Comparison of ENCODE assay signal across 10 cellular contexts in the genomic region with DNA sequence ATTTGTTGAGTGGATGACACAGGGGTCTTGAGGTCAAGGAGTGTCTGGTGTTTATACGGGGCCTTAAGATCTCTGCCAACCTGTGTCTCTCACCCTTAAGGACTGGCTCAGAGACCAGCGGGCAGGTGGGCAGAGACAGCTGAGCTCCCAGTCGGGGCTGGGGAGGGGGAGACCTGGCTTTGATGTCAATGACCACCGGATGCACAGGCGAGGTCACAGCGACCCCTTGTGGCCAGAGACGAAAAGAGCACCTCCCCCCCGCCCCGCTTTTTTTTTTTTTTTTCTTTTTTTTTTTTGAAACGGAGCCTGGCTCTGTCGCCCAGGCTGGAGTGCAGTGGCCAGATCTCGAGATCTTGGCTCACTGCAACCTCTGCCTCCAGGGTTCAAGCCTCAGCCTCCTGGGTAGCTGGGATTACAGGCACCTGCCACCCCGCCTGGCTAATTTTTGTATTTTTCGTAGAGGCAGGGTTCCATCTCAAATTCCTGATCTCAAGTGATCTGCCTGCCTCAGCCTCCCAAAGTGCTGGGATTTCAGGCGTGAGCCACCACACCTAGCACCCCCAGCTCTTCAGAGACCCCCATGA. TPM values are rescaled to one million over a fixed set of nuclear protein-coding genes. Genes with fewer than 3 reads are reported as not detected.
A peak's percentile ranks its signal among the peaks of the same experiment; 100 is the strongest.
DNase-seq lines count a peak whose midpoint lies in the region; ATAC-seq and TF ChIP-seq lines count a peak whose summit lies in the region.
"Had no signal": no experiment of that assay in that cellular context is flagged by ENCODE, and none has a peak within 500 bp of the region (broad histone marks: within the 10 kb centered on the region; RNA-seq: fewer than 3 reads in every experiment).

No MANE protein-coding gene starts in this region.

- H3K4me3 ChIP-seq in hepatocyte: no peak overlapping the region
- no peak overlapping the region for H3K4me3 ChIP-seq in testis

- no peaks in the 10 kb centered on the region for H3K27me3 ChIP-seq in hepatocyte
- no peaks in the 10 kb centered on the region for H3K27me3 ChIP-seq in testis

- TF ChIP-seq RAD21 in Ishikawa (IDR thresholded peaks at IDR 0.05; ENCODE audit: low read depth): peak; percentile 55

- H2AFZ ChIP-seq in hepatocyte: no peak overlapping the region

- H3K36me3 ChIP-seq in hepatocyte (replicated peaks; ENCODE audit: insufficient read depth, low read depth) (no peaks in the 10 kb centered on the region), testis (ENCODE audit: low read depth, missing control alignments) (no peaks in the 10 kb centered on the region)

- no peak for TF ChIP-seq POLR2A in testis (IDR thresholded peaks at IDR 0.05)

- no peaks in the 10 kb centered on the region for H3K9me2 ChIP-seq in hepatocyte (replicated peaks; ENCODE audit: insufficient read depth)

- ATAC-seq in HG02840 (IDR thresholded peaks at IDR 0.05; ENCODE audit: low FRiP score, unreplicated experiment): no peak

- H3K4me1 ChIP-seq in hepatocyte (ENCODE audit: insufficient read depth) (no peaks in the 10 kb centered on the region), testis (peaks cover 13% of the 10 kb centered on the region)

- WGBS in hepatocyte (ENCODE audit: low lambda C conversion rate, missing lambda C conversion rate): 30% methylated on average over 9 of the region's 15 CpGs
- 14 to 24% methylated on average over 8 to 15 of the region's 15 CpGs for WGBS in testis, 2 donors

- no peak for TF ChIP-seq EP300 in Ishikawa (IDR thresholded peaks at IDR 0.05; ENCODE audit: borderline replicate concordance)

- intact Hi-C loops in testis (cut with DNase I; ENCODE audit: low total_unique reads): no loop called here

- no peak overlapping the region for H3K4me2 ChIP-seq in hepatocyte

- H3K27ac ChIP-seq in hepatocyte (no peak overlapping the region), testis (no peak overlapping the region)

- TF ChIP-seq CTCF in hepatocyte (IDR thresholded peaks at IDR 0.05; ENCODE audit: poor library complexity) (peak; percentile 68), testis (IDR thresholded peaks at IDR 0.05) (peak; percentile 45 to 90 (median 70))

- H3K9me3 ChIP-seq in hepatocyte (ENCODE audit: low read depth) (no peaks in the 10 kb centered on the region), testis (no peaks in the 10 kb centered on the region)

- H4K20me1 ChIP-seq in hepatocyte (ENCODE audit: insufficient read depth, poor library complexity, severe bottlenecking): peaks cover 3% of the 10 kb centered on the region

- peak; percentile 46 for DNase-seq in NCI-H1436 (lab: John Stamatoyannopoulos, UW)
- DNase-seq in NCI-H1436 treated with DMSO at 0.1 percent for 48 hours (lab: John Stamatoyannopoulos, UW): no peak
- peak; percentile 35 for DNase-seq in activated T-cell treated with anti-CD3 and anti-CD28 coated beads, Interleukin-2, amount 50 U/mL, for 1 hour
- peak; percentile 44 for DNase-seq in hepatocyte (ENCODE audit: low spot score)
- peak; percentile 47 for DNase-seq in testis
- DNase-seq in amniotic stem cell (lab: John Stamatoyannopoulos, UW): no peak

- no peaks in the 10 kb centered on the region for H3K79me2 ChIP-seq in hepatocyte

TF ChIP-seq in Ishikawa, 13 proteins besides CTCF, POLR2A, EP300 and RAD21:
- TF ChIP-seq TCF12 (IDR thresholded peaks at IDR 0.05; ENCODE audit: low read depth): no peak
- TF ChIP-seq CREB1 (IDR thresholded peaks at IDR 0.05; ENCODE audit: low read depth): no peak
- no peak for TF ChIP-seq YY1 (IDR thresholded peaks at IDR 0.05; ENCODE audit: low read depth)
- TF ChIP-seq TAF1 (IDR thresholded peaks at IDR 0.05; ENCODE audit: low read depth): no peak
TF ChIP-seq in Ishikawa: peak in this region for 0.

RNA-seq across cellular contexts. Expression of gene KLK14, which starts 12.1 kb away (rescaled TPM):
- total RNA-seq in hepatocyte: 0.13 TPM in 1 of 2 replicates, not detected in the other
- polyA plus RNA-seq in hepatocyte: not detected in 2 replicates
- total RNA-seq in testis: under 1 TPM in 1 of 2 donors, not detected in 1; 0.63 TPM
- polyA plus RNA-seq in testis (ENCODE audit: insufficient read depth, low read depth, low replicate concordance): 1.4 TPM
- polyA plus RNA-seq: CD4-positive, alpha-beta memory T cell had no signal

RNA-seq across cellular contexts. Expression of gene CTU1, which starts 13.4 kb away (rescaled TPM):
- 6.7 and 7.7 TPM in 2 replicates for total RNA-seq in hepatocyte
- 12.6 and 15.9 TPM in 2 replicates for polyA plus RNA-seq in hepatocyte
- total RNA-seq in testis: 10 to 100 TPM; 17.6 to 23.5 TPM
- 2.0 TPM for polyA plus RNA-seq in testis (ENCODE audit: insufficient read depth, low read depth, low replicate concordance)

RNA-seq across cellular contexts. Expression of gene KLK13, which starts 29.9 kb away (rescaled TPM):
- total RNA-seq in hepatocyte (0.36 TPM in 1 of 2 replicates, not detected in the other), testis (1 to 10 TPM; 3.7 to 7.8 TPM)
- polyA plus RNA-seq in hepatocyte (0.52 and 1.0 TPM in 2 replicates), testis (ENCODE audit: insufficient read depth, low read depth, low replicate concordance) (13.0 TPM)
- total RNA-seq: CD4-positive, alpha-beta memory T cell; mononuclear cell had no signal
- polyA plus RNA-seq: CD4-positive, alpha-beta memory T cell had no signal

RNA-seq across cellular contexts. Expression of gene SIGLEC9, which starts 29.9 kb away (rescaled TPM):
- total RNA-seq in hepatocyte (0.20 and 0.77 TPM in 2 replicates), testis (1 to 10 TPM; 2.6 to 5.1 TPM)
- polyA plus RNA-seq in hepatocyte (1.4 and 1.5 TPM in 2 replicates), testis (ENCODE audit: insufficient read depth, low read depth, low replicate concordance) (3.2 TPM)

RNA-seq across cellular contexts. Expression of gene SIGLEC7, which starts 47.3 kb away (rescaled TPM):
- total RNA-seq in hepatocyte (0.53 and 0.84 TPM in 2 replicates), testis (1 to 10 TPM in 1 of 2 donors, under 1 TPM in 1; 0.79 to 1.2 TPM)
- polyA plus RNA-seq in hepatocyte (0.24 and 0.72 TPM in 2 replicates), testis (ENCODE audit: insufficient read depth, low read depth, low replicate concordance) (2.0 TPM)

Comparison
In these comparisons a context has a peak if more than half of its experiments do, and no peak if none do; other contexts are left out.
1. DNase-seq: peak in NCI-H1436 (single experiment), activated T-cell treated with anti-CD3 and anti-CD28 coated beads, Interleukin-2, amount 50 U/mL, for 1 hour (single experiment), hepatocyte (single experiment) and testis (single experiment); none in NCI-H1436 treated with DMSO at 0.1 percent for 48 hours (single experiment) and amniotic stem cell (single experiment).